Comparison of ENCODE assay signal across 25 cellular contexts in genomic region chr15:45347989-45348388, GRCh38. TPM values are rescaled to one million over a fixed set of nuclear protein-coding genes. Genes with fewer than 3 reads are reported as not detected.
DNase-seq lines count a peak whose midpoint lies in the region; ATAC-seq, FAIRE-seq and TF ChIP-seq lines count a peak whose summit lies in the region.
"Had no signal": no experiment of that assay in that cellular context is flagged by ENCODE, and none has a peak within 500 bp of the region (broad histone marks: within the 10 kb centered on the region; RNA-seq: fewer than 3 reads in every experiment).

No MANE protein-coding gene starts in this region.

- H3K4me1 ChIP-seq in HepG2 (ENCODE audit: insufficient read depth, low read length) (peaks cover 63% of the 10 kb centered on the region), right lobe of liver (peaks cover 0 to 44% (median 18%) of the 10 kb centered on the region in 4 donors), hepatocyte (ENCODE audit: insufficient read depth) (peaks cover 26% of the 10 kb centered on the region)
- H3K4me1 ChIP-seq: A549 had no signal

- no peak for TF ChIP-seq EP300 in HepG2 (IDR thresholded peaks at IDR 0.05; ENCODE audit: low read depth in 2 of 2, low read length in 2 of 2)
- TF ChIP-seq EP300 in HepG2 (CRISPR knock-in tag; IDR thresholded peaks at IDR 0.05; ENCODE audit: borderline replicate concordance), result no peak

- H3K36me3 ChIP-seq in HepG2 (replicated peaks in 1 of 2; ENCODE audit: control insufficient read depth in 1 of 2, insufficient read depth in 2 of 2, low read length in 2 of 2), result no peaks in the 10 kb centered on the region
- no peaks in the 10 kb centered on the region for H3K36me3 ChIP-seq in right lobe of liver
- no peaks in the 10 kb centered on the region for H3K36me3 ChIP-seq in hepatocyte (replicated peaks; ENCODE audit: insufficient read depth, low read depth)
- H3K36me3 ChIP-seq: BLaER1 treated with 17β-estradiol and CSF1 and Interleukin-3, amounts not matched to agents 10 nM and 100 nM had no signal

- POLR2A ChIA-PET in HepG2 (lab: Yijun Ruan, JAX), result interaction anchor here (1.3 kb wide), 1 partner anchor 54 kb away, joined by 5 read pairs; a partner anchor contains a TSS
- POLR2A ChIA-PET in T-cell (lab: Charles Lee), result no interaction called here

- H3K36me3 Mint-ChIP-seq in progenitor cell of endocrine pancreas (ENCODE audit: insufficient read depth) (no peaks in the 10 kb centered on the region), T-cell (no peaks in the 10 kb centered on the region)
- H3K36me3 Mint-ChIP-seq in activated naive CD4-positive, alpha-beta T cell treated with anti-CD3 and anti-CD28 coated beads, Interleukin-2, amount 10 ng/mL, durations not matched to agents 7 days and 5 days, result no peaks in the 10 kb centered on the region
- H3K36me3 Mint-ChIP-seq: CD8-positive, alpha-beta T cell had no signal

- H3K9me3 Mint-ChIP-seq in progenitor cell of endocrine pancreas (ENCODE audit: low read depth) (no peaks in the 10 kb centered on the region), T-cell (no peaks in the 10 kb centered on the region)
- no peaks in the 10 kb centered on the region for H3K9me3 Mint-ChIP-seq in activated naive CD4-positive, alpha-beta T cell treated with anti-CD3 and anti-CD28 coated beads, Interleukin-2, amount 10 ng/mL, durations not matched to agents 7 days and 5 days
- H3K9me3 Mint-ChIP-seq: CD4-positive, alpha-beta T cell; CD8-positive, alpha-beta T cell had no signal

- H4K20me1 ChIP-seq in HepG2 (ENCODE audit: insufficient read depth, low read length) (no peaks in the 10 kb centered on the region), hepatocyte (ENCODE audit: insufficient read depth, poor library complexity, severe bottlenecking) (no peaks in the 10 kb centered on the region)
- H4K20me1 ChIP-seq: BLaER1 treated with 17β-estradiol and CSF1 and Interleukin-3, amounts not matched to agents 10 nM and 100 nM had no signal

- in situ Hi-C loops in HepG2 (cut with HindIII; ENCODE audit: extremely low pct_ligation_motif_present, low pct_unique_long_range_greater_than_20kb), result no loop called here

- H3K27ac ChIP-seq in HepG2 (ENCODE audit: extremely low read length, insufficient read depth, low read length) (peak overlapping the region; percentile 41), right lobe of liver (no peak overlapping the region), hepatocyte (peak overlapping the region; percentile 28)
- H3K27ac ChIP-seq: 22Rv1; A549; BLaER1 treated with 17β-estradiol and CSF1 and Interleukin-3, amounts not matched to agents 10 nM and 100 nM; C4-2B had no signal

- H3K4me1 Mint-ChIP-seq in progenitor cell of endocrine pancreas (ENCODE audit: low read depth), result peaks cover 26% of the 10 kb centered on the region
- H3K4me1 Mint-ChIP-seq in T-cell, result no peaks in the 10 kb centered on the region
- no peaks in the 10 kb centered on the region for H3K4me1 Mint-ChIP-seq in activated naive CD4-positive, alpha-beta T cell treated with anti-CD3 and anti-CD28 coated beads, Interleukin-2, amount 10 ng/mL, durations not matched to agents 7 days and 5 days
- H3K4me1 Mint-ChIP-seq: B cell had no signal

- no TSS peak for BruUV-seq in HepG2 (replicated peaks; lab: Mats Ljungman, UMichigan)

- TF ChIP-seq RAD21 in HepG2 (CRISPR knock-in tag; IDR thresholded peaks at IDR 0.05), result no peak

- intact Hi-C loops in HepG2 (cut with micrococcal nuclease; ENCODE audit: unreplicated experiment) (loop anchor here (2.0 kb wide), 1 partner anchor 39 kb away; no protein-coding TSS in a partner anchor), right lobe of liver (cut with DNase I) (no loop called here)

- no peaks in the 10 kb centered on the region for H3K9me2 ChIP-seq in hepatocyte (replicated peaks; ENCODE audit: insufficient read depth)

- CTCF ChIA-PET in HepG2 (lab: Yijun Ruan, JAX; ENCODE audit: low intra/inter-chr PET ratio, low total read pairs) (no interaction called here), T-cell (lab: Charles Lee) (no interaction called here)
- CTCF ChIA-PET in activated naive CD4-positive, alpha-beta T cell treated with anti-CD3 and anti-CD28 coated beads, Interleukin-2, amount 10 ng/mL, durations not matched to agents 7 days and 5 days (lab: Charles Lee), result interaction anchor here (0.6 kb wide), 2 partner anchors 33 to 162 kb away, joined by 3 to 5 read pairs; no protein-coding TSS in a partner anchor

- no peak for TF ChIP-seq CTCF in HepG2 (CRISPR knock-in tag; IDR thresholded peaks at IDR 0.05)
- no peak for TF ChIP-seq CTCF in right lobe of liver (IDR thresholded peaks at IDR 0.05)
- TF ChIP-seq CTCF in hepatocyte (IDR thresholded peaks at IDR 0.05; ENCODE audit: poor library complexity), result no peak
- no peak for TF ChIP-seq CTCF in progenitor cell of endocrine pancreas (IDR thresholded peaks at IDR 0.05; ENCODE audit: unreplicated experiment)

- H3K9me3 ChIP-seq in HepG2 (ENCODE audit: low read length) (no peaks in the 10 kb centered on the region), right lobe of liver (no peaks in the 10 kb centered on the region), hepatocyte (ENCODE audit: low read depth) (no peaks in the 10 kb centered on the region)
- H3K9me3 ChIP-seq: A549; BLaER1 treated with 17β-estradiol and CSF1 and Interleukin-3, amounts not matched to agents 10 nM and 100 nM had no signal

- peak; percentile 48 for FAIRE-seq in HepG2 (lab: Jason Lieb, UNC)
- FAIRE-seq: A549, GM12878, GM12892, GM18507 had no signal

- DNase-seq in HepG2 (ENCODE audit: low spot score), result peak; percentile 39
- no peak for DNase-seq in right lobe of liver
- no peak for DNase-seq in hepatocyte (ENCODE audit: low spot score)
- no peak for DNase-seq in progenitor cell of endocrine pancreas (ENCODE audit: low spot score, unreplicated experiment)
- no peak for DNase-seq in T-cell
- no peak for DNase-seq in activated naive CD4-positive, alpha-beta T cell treated with anti-CD3 and anti-CD28 coated beads, Interleukin-2, amount 10 ng/mL, durations not matched to agents 7 days and 5 days
- DNase-seq in nucleus accumbens (lab: John Stamatoyannopoulos, UW), result no peak
- DNase-seq: AML-193; CD4-positive, alpha-beta T cell; CD8-positive, alpha-beta T cell; DMS 273 treated with DMSO at 0.1 percent for 48 hours; DMS153; DMS53; DMS79; DND-41; EL; GDM1 had no signal

- H3K9ac ChIP-seq in HepG2 (ENCODE audit: insufficient read depth, low read depth, low read length), result no peak overlapping the region
- H3K9ac ChIP-seq: BLaER1 treated with 17β-estradiol and CSF1 and Interleukin-3, amounts not matched to agents 10 nM and 100 nM had no signal

- TF ChIP-seq POLR2A in HepG2 (IDR thresholded peaks at IDR 0.05; ENCODE audit: insufficient read depth in 1 of 2, low read depth in 2 of 2, low read length in 2 of 2), result no peak
- TF ChIP-seq POLR2A in right lobe of liver (IDR thresholded peaks at IDR 0.05), result no peak

- peak overlapping the region; percentile 25 for H3K4me2 ChIP-seq in HepG2 (ENCODE audit: low read depth, low read length)
- peak overlapping the region; percentile 12 for H3K4me2 ChIP-seq in hepatocyte
- H3K4me2 ChIP-seq: A549; BLaER1 treated with 17β-estradiol and CSF1 and Interleukin-3, amounts not matched to agents 10 nM and 100 nM had no signal

- no peak overlapping the region for H3K4me3 Mint-ChIP-seq in progenitor cell of endocrine pancreas (ENCODE audit: low read depth)
- no peak overlapping the region for H3K4me3 Mint-ChIP-seq in T-cell
- no peak overlapping the region for H3K4me3 Mint-ChIP-seq in activated naive CD4-positive, alpha-beta T cell treated with anti-CD3 and anti-CD28 coated beads, Interleukin-2, amount 10 ng/mL, durations not matched to agents 7 days and 5 days
- H3K4me3 Mint-ChIP-seq: B cell; CD4-positive, alpha-beta T cell; CD8-positive, alpha-beta T cell had no signal

- peaks cover 12% of the 10 kb centered on the region for H3K27me3 Mint-ChIP-seq in progenitor cell of endocrine pancreas
- peaks cover 31 to 46% of the 10 kb centered on the region in 2 donors for H3K27me3 Mint-ChIP-seq in T-cell
- H3K27me3 Mint-ChIP-seq in activated naive CD4-positive, alpha-beta T cell treated with anti-CD3 and anti-CD28 coated beads, Interleukin-2, amount 10 ng/mL, durations not matched to agents 7 days and 5 days, result peaks cover 36% of the 10 kb centered on the region

- H3K27me3 ChIP-seq in HepG2 (ENCODE audit: control insufficient read depth in 1 of 2, insufficient read depth in 2 of 2, low read length in 2 of 2), result no peaks in the 10 kb centered on the region
- H3K27me3 ChIP-seq in right lobe of liver, result no peaks in the 10 kb centered on the region
- H3K27me3 ChIP-seq in hepatocyte, result no peaks in the 10 kb centered on the region
- H3K27me3 ChIP-seq: BLaER1 treated with 17β-estradiol and CSF1 and Interleukin-3, amounts not matched to agents 10 nM and 100 nM had no signal

- H3K79me2 ChIP-seq in HepG2 (ENCODE audit: insufficient read depth, low read length), result no peaks in the 10 kb centered on the region
- H3K79me2 ChIP-seq in hepatocyte, result no peaks in the 10 kb centered on the region

- no peak overlapping the region for H3K4me3 ChIP-seq in HepG2 (replicated peaks in 1 of 3; ENCODE audit: insufficient read depth in 1 of 3, low read depth in 2 of 3, low read length in 3 of 3)
- H3K4me3 ChIP-seq in right lobe of liver, result no peak overlapping the region
- H3K4me3 ChIP-seq in hepatocyte, result no peak overlapping the region
- H3K4me3 ChIP-seq: A549; BLaER1 treated with 17β-estradiol and CSF1 and Interleukin-3, amounts not matched to agents 10 nM and 100 nM; GM12878 had no signal

- peak overlapping the region; percentile 6 for H3K27ac Mint-ChIP-seq in progenitor cell of endocrine pancreas
- H3K27ac Mint-ChIP-seq in T-cell, result no peak overlapping the region
- no peak overlapping the region for H3K27ac Mint-ChIP-seq in activated naive CD4-positive, alpha-beta T cell treated with anti-CD3 and anti-CD28 coated beads, Interleukin-2, amount 10 ng/mL, durations not matched to agents 7 days and 5 days
- H3K27ac Mint-ChIP-seq: B cell; CD4-positive, alpha-beta T cell; CD8-positive, alpha-beta T cell had no signal

- ATAC-seq in HepG2 (no peak), right lobe of liver (no peak), T-cell (replicated peaks in 1 of 4) (no peak)
- ATAC-seq: A549; CD8-positive, alpha-beta T cell; GM12878 had no signal

- H2AFZ ChIP-seq in HepG2 (ENCODE audit: low read length), result no peak overlapping the region
- no peak overlapping the region for H2AFZ ChIP-seq in hepatocyte

RNA-seq across cellular contexts. Expression of gene GATM, which starts 30.4 kb away (rescaled TPM):
- total RNA-seq in HepG2 (2016; rRNA removed; fragmentation: Illumina TruSeq; extraction: Trizol) (1.5 and 2.1 TPM in 2 replicates), right lobe of liver (1,000 to 10,000 TPM in 1 of 6 experiments, 100 to 1,000 TPM in 5; 404 to 1,363 (median 579) TPM), hepatocyte (231 and 268 TPM in 2 replicates), progenitor cell of endocrine pancreas (64.1 and 75.5 TPM in 2 replicates), T-cell (1 to 10 TPM in 3 of 5 donors, under 1 TPM in 2; 0.49 to 5.5 (median 2.0) TPM)
- 1.2 and 1.7 TPM in 2 replicates for total RNA-seq in HepG2 (2016; cell fraction: cytosol; rRNA removed; fragmentation: Illumina TruSeq; extraction: Trizol; ENCODE audit: low read depth)
- 1.5 and 2.6 TPM in 2 replicates for total RNA-seq in HepG2 (2016; cell fraction: insoluble cytoplasmic fraction; rRNA removed; fragmentation: Illumina TruSeq; extraction: Trizol)
- total RNA-seq in HepG2 (2016; cell fraction: membrane; rRNA removed; fragmentation: Illumina TruSeq; extraction: Trizol), result 1.6 and 1.7 TPM in 2 replicates
- total RNA-seq in HepG2 (2016; cell fraction: nucleus; rRNA removed; fragmentation: Illumina TruSeq; extraction: Trizol), result 4.0 and 4.1 TPM in 2 replicates
- polyA plus RNA-seq in HepG2 (2011; rRNA removed) (13.9 and 16.8 TPM in 2 replicates), hepatocyte (64.3 and 87.6 TPM in 2 replicates)
- 7.0 and 7.3 TPM in 2 replicates for polyA plus RNA-seq in HepG2 (2011; cell fraction: cytosol; rRNA removed)
- 22.1 and 26.0 TPM in 2 replicates for polyA plus RNA-seq in HepG2 (2011; cell fraction: nucleus; rRNA removed)
- polyA plus RNA-seq in HepG2 (2012), result 16.6 and 32.5 TPM in 2 replicates
- 0.26 and 0.46 TPM in 2 replicates for polyA plus RNA-seq in HepG2 (2016; cell fraction: cytosol; fragmentation: Illumina TruSeq; extraction: Trizol; ENCODE audit: low read depth)
- 0.97 TPM in 2 replicates for polyA plus RNA-seq in HepG2 (2016; cell fraction: insoluble cytoplasmic fraction; fragmentation: Illumina TruSeq; extraction: Trizol; ENCODE audit: low read depth)
- polyA plus RNA-seq in HepG2 (2016; cell fraction: membrane; fragmentation: Illumina TruSeq; extraction: Trizol; ENCODE audit: low read depth), result 0.28 and 0.72 TPM in 2 replicates
- 2.4 and 3.2 TPM in 2 replicates for polyA plus RNA-seq in HepG2 (2016; cell fraction: nucleus; fragmentation: Illumina TruSeq; extraction: Trizol; ENCODE audit: insufficient read depth, low read depth)
- 0.58 and 11.2 TPM in 2 replicates for polyA minus RNA-seq in HepG2 (2011; rRNA and poly(A)+ RNA removed; ENCODE audit: low replicate concordance)
- polyA minus RNA-seq in HepG2 (2011; cell fraction: cytosol; rRNA and poly(A)+ RNA removed), result 5.3 and 6.4 TPM in 2 replicates
- polyA minus RNA-seq in HepG2 (2011; cell fraction: nucleus; rRNA and poly(A)+ RNA removed), result 40.2 and 42.5 TPM in 2 replicates

Comparison
In these comparisons a context has a peak if more than half of its experiments do, and no peak if none do; other contexts are left out.
1. H3K27ac ChIP-seq: peak in HepG2 (single experiment) and hepatocyte (single experiment); none in right lobe of liver (0 of 3).